Comparison of ENCODE assay signal across 1 cellular context in the genomic region with DNA sequence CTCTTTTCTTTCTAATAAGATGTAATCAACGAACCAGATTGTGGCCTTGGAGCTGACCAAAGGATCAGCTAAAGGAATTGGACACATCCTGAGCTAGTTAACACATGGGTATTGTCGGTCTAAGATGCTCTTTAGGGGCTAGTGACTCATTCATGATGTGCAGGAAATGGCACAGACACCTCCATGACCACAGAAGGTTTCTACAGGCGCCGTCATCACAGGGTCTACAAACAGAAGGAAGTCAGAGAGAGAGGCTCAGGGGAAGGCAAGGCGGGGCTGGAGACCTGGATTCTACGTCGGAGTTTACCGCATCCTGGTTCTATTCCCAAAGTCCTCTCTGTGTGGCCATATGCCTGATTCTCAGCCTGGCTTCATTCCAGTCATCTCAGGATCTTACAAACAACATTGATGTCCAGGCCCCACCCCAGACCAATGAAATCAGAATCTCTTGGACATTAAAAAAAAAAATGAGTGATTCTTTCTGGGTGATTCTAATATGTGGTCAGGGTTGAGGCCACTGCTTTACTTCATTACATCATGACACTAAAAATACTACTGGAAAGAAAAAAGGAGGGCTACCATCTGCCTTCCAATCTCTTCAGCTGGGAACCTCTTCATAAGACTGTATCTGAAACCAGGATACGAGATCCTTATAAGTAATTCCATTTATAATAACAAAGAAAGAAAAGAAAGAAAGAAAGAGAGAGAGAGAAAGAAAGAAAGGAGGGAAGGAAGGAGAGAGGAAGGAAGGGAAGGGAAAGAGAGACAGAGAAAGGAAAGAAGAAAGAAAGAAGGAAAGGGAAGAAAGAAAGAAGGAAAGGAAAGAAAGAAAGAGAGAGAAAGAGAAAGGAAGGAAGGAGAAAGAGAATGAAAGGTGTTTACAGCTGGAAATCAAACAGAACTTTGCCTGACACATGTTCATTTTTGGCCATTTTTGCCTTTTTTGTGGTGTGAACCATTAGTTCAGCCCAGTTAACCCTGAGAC.
TF ChIP-seq lines count a peak whose summit lies in the region.

No MANE protein-coding gene starts in this region.

TF ChIP-seq in SK-N-SH, 30 proteins besides CTCF, POLR2A, EP300 and RAD21 (continued from another document):
- TF ChIP-seq USF1 (IDR thresholded peaks at IDR 0.05; ENCODE audit: borderline replicate concordance, low read depth) (0 out of 2 replicates have a peak, but pooled peaks have one; percentile 8), YY1 (IDR thresholded peaks at IDR 0.05; ENCODE audit: low read depth) (no peak), MXI1 (IDR thresholded peaks at IDR 0.05; ENCODE audit: low read depth, low read length) (no peak), FOXJ3 (CRISPR knock-in tag; IDR thresholded peaks at IDR 0.05) (no peak), TAF1 (IDR thresholded peaks at IDR 0.05; ENCODE audit: borderline replicate concordance, low read depth, low read length) (no peak), POLR2AphosphoS5 (IDR thresholded peaks at IDR 0.05; ENCODE audit: low read depth, low read length) (peak; percentile 34; the same call in 1 of the 2 replicates), USF2 (IDR thresholded peaks at IDR 0.05; ENCODE audit: borderline replicate concordance, low read depth, low read length) (no peak), MEF2A (IDR thresholded peaks at IDR 0.05; ENCODE audit: borderline replicate concordance, low read depth) (peak; percentile 20; the same call in 1 of the 2 replicates), FOSL2 (IDR thresholded peaks at IDR 0.05; ENCODE audit: borderline replicate concordance, low read depth) (peak; percentile 90), CHD2 (IDR thresholded peaks at IDR 0.05; ENCODE audit: low read length, partially characterized antibody) (no peak), RCOR1 (IDR thresholded peaks at IDR 0.05; ENCODE audit: low read length) (no peak), NRF1 (IDR thresholded peaks at IDR 0.05; ENCODE audit: low read depth, low read length) (no peak), FOXM1 (IDR thresholded peaks at IDR 0.05; ENCODE audit: low read depth) (peak; percentile 45; the same call in 1 of the 2 replicates), SMC3 (IDR thresholded peaks at IDR 0.05; ENCODE audit: low read depth, low read length) (no peak), ELF1 (IDR thresholded peaks at IDR 0.05) (no peak), SIN3A (IDR thresholded peaks at IDR 0.05; ENCODE audit: borderline replicate concordance, low read depth, low read length) (no peak), EZH2phosphoT487 (IDR thresholded peaks at IDR 0.05; ENCODE audit: borderline replicate concordance, low read depth) (no peak), TEAD4 (IDR thresholded peaks at IDR 0.05; ENCODE audit: borderline replicate concordance, insufficient read depth) (peak; percentile 46; the same call in 1 of the 2 replicates), RXRA (IDR thresholded peaks at IDR 0.05; ENCODE audit: borderline replicate concordance, low read depth) (peak; percentile 57; the same call in 1 of the 2 replicates), NFIC (IDR thresholded peaks at IDR 0.05; ENCODE audit: borderline replicate concordance) (peak; percentile 52)
- TF ChIP-seq, protein P1, sequence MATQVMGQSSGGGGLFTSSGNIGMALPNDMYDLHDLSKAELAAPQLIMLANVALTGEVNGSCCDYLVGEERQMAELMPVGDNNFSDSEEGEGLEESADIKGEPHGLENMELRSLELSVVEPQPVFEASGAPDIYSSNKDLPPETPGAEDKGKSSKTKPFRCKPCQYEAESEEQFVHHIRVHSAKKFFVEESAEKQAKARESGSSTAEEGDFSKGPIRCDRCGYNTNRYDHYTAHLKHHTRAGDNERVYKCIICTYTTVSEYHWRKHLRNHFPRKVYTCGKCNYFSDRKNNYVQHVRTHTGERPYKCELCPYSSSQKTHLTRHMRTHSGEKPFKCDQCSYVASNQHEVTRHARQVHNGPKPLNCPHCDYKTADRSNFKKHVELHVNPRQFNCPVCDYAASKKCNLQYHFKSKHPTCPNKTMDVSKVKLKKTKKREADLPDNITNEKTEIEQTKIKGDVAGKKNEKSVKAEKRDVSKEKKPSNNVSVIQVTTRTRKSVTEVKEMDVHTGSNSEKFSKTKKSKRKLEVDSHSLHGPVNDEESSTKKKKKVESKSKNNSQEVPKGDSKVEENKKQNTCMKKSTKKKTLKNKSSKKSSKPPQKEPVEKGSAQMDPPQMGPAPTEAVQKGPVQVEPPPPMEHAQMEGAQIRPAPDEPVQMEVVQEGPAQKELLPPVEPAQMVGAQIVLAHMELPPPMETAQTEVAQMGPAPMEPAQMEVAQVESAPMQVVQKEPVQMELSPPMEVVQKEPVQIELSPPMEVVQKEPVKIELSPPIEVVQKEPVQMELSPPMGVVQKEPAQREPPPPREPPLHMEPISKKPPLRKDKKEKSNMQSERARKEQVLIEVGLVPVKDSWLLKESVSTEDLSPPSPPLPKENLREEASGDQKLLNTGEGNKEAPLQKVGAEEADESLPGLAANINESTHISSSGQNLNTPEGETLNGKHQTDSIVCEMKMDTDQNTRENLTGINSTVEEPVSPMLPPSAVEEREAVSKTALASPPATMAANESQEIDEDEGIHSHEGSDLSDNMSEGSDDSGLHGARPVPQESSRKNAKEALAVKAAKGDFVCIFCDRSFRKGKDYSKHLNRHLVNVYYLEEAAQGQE (IDR thresholded peaks at IDR 0.05; ENCODE audit: low read depth, low read length), result no peak; the same call in 1 of the 2 replicates
- TF ChIP-seq, protein P2, sequence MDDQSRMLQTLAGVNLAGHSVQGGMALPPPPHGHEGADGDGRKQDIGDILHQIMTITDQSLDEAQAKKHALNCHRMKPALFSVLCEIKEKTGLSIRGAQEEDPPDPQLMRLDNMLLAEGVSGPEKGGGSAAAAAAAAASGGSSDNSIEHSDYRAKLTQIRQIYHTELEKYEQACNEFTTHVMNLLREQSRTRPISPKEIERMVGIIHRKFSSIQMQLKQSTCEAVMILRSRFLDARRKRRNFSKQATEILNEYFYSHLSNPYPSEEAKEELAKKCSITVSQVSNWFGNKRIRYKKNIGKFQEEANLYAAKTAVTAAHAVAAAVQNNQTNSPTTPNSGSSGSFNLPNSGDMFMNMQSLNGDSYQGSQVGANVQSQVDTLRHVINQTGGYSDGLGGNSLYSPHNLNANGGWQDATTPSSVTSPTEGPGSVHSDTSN (IDR thresholded peaks at IDR 0.05), result peak; percentile 61
- TF ChIP-seq, protein P3, sequence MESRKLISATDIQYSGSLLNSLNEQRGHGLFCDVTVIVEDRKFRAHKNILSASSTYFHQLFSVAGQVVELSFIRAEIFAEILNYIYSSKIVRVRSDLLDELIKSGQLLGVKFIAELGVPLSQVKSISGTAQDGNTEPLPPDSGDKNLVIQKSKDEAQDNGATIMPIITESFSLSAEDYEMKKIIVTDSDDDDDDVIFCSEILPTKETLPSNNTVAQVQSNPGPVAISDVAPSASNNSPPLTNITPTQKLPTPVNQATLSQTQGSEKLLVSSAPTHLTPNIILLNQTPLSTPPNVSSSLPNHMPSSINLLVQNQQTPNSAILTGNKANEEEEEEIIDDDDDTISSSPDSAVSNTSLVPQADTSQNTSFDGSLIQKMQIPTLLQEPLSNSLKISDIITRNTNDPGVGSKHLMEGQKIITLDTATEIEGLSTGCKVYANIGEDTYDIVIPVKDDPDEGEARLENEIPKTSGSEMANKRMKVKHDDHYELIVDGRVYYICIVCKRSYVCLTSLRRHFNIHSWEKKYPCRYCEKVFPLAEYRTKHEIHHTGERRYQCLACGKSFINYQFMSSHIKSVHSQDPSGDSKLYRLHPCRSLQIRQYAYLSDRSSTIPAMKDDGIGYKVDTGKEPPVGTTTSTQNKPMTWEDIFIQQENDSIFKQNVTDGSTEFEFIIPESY (IDR thresholded peaks at IDR 0.05; ENCODE audit: borderline replicate concordance, low read depth), result no peak
